Comparison of ENCODE assay signal across 10 cellular contexts in genomic region chr17:73271078-73271477, GRCh38. TPM values are rescaled to one million over a fixed set of nuclear protein-coding genes. Genes with fewer than 3 reads are reported as not detected.
DNase-seq lines count a peak whose midpoint lies in the region; ATAC-seq and TF ChIP-seq lines count a peak whose summit lies in the region.
"Had no signal": no experiment of that assay in that cellular context is flagged by ENCODE, and none has a peak within 500 bp of the region (broad histone marks: within the 10 kb centered on the region; RNA-seq: fewer than 3 reads in every experiment).

No MANE protein-coding gene starts in this region.

- no peaks in the 10 kb centered on the region for H3K27me3 ChIP-seq in H9 (ENCODE audit: insufficient read depth, low read length)

- peak overlapping the region in 2 of 3 experiments; percentile 18 to 68; a peak in 2 of 7 replicates for H3K27ac Mint-ChIP-seq in H9
- H3K27ac Mint-ChIP-seq in chondrocyte (ENCODE audit: unreplicated experiment) = no peak overlapping the region

- no peak overlapping the region for H3K27ac ChIP-seq in H9 (ENCODE audit: insufficient read length, low read depth, low read length)
- peak overlapping the region; percentile 40 for H3K27ac ChIP-seq in epithelial cell of prostate

- no peak overlapping the region for H4K8ac ChIP-seq in H9 (replicated peaks; ENCODE audit: insufficient read length, low read depth, low read length)

- ATAC-seq in GM18868 (IDR thresholded peaks at IDR 0.05; ENCODE audit: unreplicated experiment) = peak; percentile 99
- peak; percentile 97 for ATAC-seq in HG03571 (IDR thresholded peaks at IDR 0.05; ENCODE audit: unreplicated experiment)

- no peak overlapping the region for H3K4ac ChIP-seq in H9 (ENCODE audit: low read depth, low read length)

- peaks cover 2% of the 10 kb centered on the region for H4K20me1 ChIP-seq in H9 (ENCODE audit: control insufficient read depth, insufficient read depth, insufficient read length)

- no CpG with 5 or more reads among the region's 9 CpGs for WGBS in H9 (ENCODE audit: extremely low coverage, insufficient read length, low lambda C conversion rate)

- H3K56ac ChIP-seq in H9 (ENCODE audit: insufficient read length, low read depth, low read length) = no peak overlapping the region

- no peak overlapping the region for H2BK120ac ChIP-seq in H9 (ENCODE audit: low read depth, low read length, poor library complexity, severe bottlenecking)

- no peak overlapping the region for H3T11ph ChIP-seq in H9 (ENCODE audit: low read length)

- H3K4me3 Mint-ChIP-seq in H9 (no peak overlapping the region), chondrocyte (ENCODE audit: unreplicated experiment) (no peak overlapping the region)

- no peak overlapping the region; the same call in 1 of the 2 replicates for H3K14ac ChIP-seq in H9 (ENCODE audit: insufficient read depth, low read length)

- no peak overlapping the region for H4K5ac ChIP-seq in H9 (ENCODE audit: insufficient read length, low read depth, low read length)

- H3K36me3 Mint-ChIP-seq in H9 (ENCODE audit: insufficient read depth in 1 of 3, low read depth in 3 of 3) (no peaks in the 10 kb centered on the region; a peak in 1 of 7 replicates), chondrocyte (ENCODE audit: low read depth) (no peaks in the 10 kb centered on the region)

- no peaks in the 10 kb centered on the region; the same call in 1 of the 2 replicates for H3K4me1 ChIP-seq in H9 (ENCODE audit: insufficient read depth, low read length)

- H2BK20ac ChIP-seq in H9 (ENCODE audit: low read depth, low read length, poor library complexity, severe bottlenecking) = no peak overlapping the region

- H3K9ac ChIP-seq in H9 (ENCODE audit: extremely low read depth, insufficient read length, low read length) = no peak overlapping the region

- H3K79me2 ChIP-seq in H9 (ENCODE audit: insufficient read depth, low read length) = no peaks in the 10 kb centered on the region

- H3K9me3 Mint-ChIP-seq in H9 = no peaks in the 10 kb centered on the region
- no peaks in the 10 kb centered on the region for H3K9me3 Mint-ChIP-seq in chondrocyte (ENCODE audit: low read depth)

- H3K4me1 Mint-ChIP-seq in H9 (peaks cover 8 to 9% of the 10 kb centered on the region in 2 experiments), chondrocyte (ENCODE audit: low read depth) (no peaks in the 10 kb centered on the region)

- no peak overlapping the region for H3K23ac ChIP-seq in H9 (ENCODE audit: insufficient read length, low read depth, low read length)

- no peaks in the 10 kb centered on the region for H3K9me3 ChIP-seq in H9 (ENCODE audit: control insufficient read depth, low read depth, low read length)

- TF ChIP-seq CTCF in H9 (conservative IDR thresholded peaks at IDR 0.05) = no peak
- TF ChIP-seq CTCF in chondrocyte (IDR thresholded peaks at IDR 0.05) = no peak

- H4K91ac ChIP-seq in H9 (ENCODE audit: insufficient read length, low read depth, low read length) = no peak overlapping the region

- no peak overlapping the region for H2AFZ ChIP-seq in H9 (ENCODE audit: low read length)

- DNase-seq in H9 = no peak
- peak; percentile 60 for DNase-seq in epithelial cell of prostate (ENCODE audit: low read depth, low spot score)
- no peak for DNase-seq in OCI-M2 (lab: John Stamatoyannopoulos, UW; ENCODE audit: unreplicated experiment)
- no peak for DNase-seq in amygdala (lab: John Stamatoyannopoulos, UW)
- no peak for DNase-seq in chondrocyte (ENCODE audit: low spot score)
- DNase-seq in hepatic stellate cell (ENCODE audit: low spot score) = no peak
- DNase-seq: NCI-H2107 had no signal

- H2BK12ac ChIP-seq in H9 (ENCODE audit: insufficient read length, low read depth, low read length) = no peak overlapping the region

- no peak overlapping the region for H2BK15ac ChIP-seq in H9 (ENCODE audit: low read depth, low read length)

- H3K18ac ChIP-seq in H9 (ENCODE audit: insufficient read length, low read depth, low read length) = no peak overlapping the region

- no peak overlapping the region for H2BK5ac ChIP-seq in H9 (ENCODE audit: insufficient read length, low read length)

- H3K79me1 ChIP-seq in H9 (ENCODE audit: insufficient read depth, low read depth, low read length, poor library complexity, severe bottlenecking) = no peaks in the 10 kb centered on the region

- H3K27me3 Mint-ChIP-seq in H9 (ENCODE audit: low read depth) = no peaks in the 10 kb centered on the region; the same call in 1 of the 2 replicates
- no peaks in the 10 kb centered on the region for H3K27me3 Mint-ChIP-seq in chondrocyte (ENCODE audit: low read depth)

- no peaks in the 10 kb centered on the region for H3K23me2 ChIP-seq in H9 (ENCODE audit: insufficient read length, low read depth, low read length, poor library complexity, severe bottlenecking)

- no peak overlapping the region for H3K4me2 ChIP-seq in H9 (ENCODE audit: insufficient read depth, insufficient read length, low read length)

- H2AK5ac ChIP-seq in H9 (ENCODE audit: insufficient read length, low read length) = no peak overlapping the region

RNA-seq across cellular contexts. Expression of gene CPSF4L, which starts 9.4 kb away (rescaled TPM):
- total RNA-seq in H9 (2021) (not detected in 2 replicates), chondrocyte (not detected in 3 replicates)
- total RNA-seq: subcutaneous adipose tissue had no signal

RNA-seq across cellular contexts. Expression of gene CDC42EP4, which starts 40.7 kb away (rescaled TPM):
- total RNA-seq in H9 (2021) (27.1 and 28.2 TPM in 2 replicates), chondrocyte (9.1 to 10.6 TPM (median 10.5 TPM) in 3 replicates)
